10 cellular contexts compared by ENCODE assay signal in the genomic region with DNA sequence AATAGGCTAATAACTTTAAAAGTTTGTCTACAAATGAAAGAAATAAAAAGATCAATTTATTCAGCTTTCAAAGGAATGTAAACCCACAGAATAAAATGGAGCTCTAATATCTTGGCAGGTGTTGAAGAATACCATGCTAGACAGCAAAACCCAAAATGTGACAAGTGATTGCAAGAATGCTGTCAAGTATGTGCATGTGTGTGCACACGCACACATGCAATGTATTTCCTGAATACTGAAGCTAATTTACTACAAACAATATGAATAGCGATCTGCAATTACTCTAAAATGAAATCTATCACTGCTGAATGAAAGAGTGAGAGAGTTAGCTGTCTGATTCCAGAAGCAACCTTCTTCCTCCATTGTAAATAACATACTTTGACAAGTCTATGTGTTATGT.
"Had no signal": no experiment of that assay in that cellular context is flagged by ENCODE, and none has a peak within 500 bp of the region (broad histone marks: within the 10 kb centered on the region; RNA-seq: fewer than 3 reads in every experiment).

No MANE protein-coding gene starts in this region.

- H3K4me3 ChIP-seq: GM23248, K562 had no signal

- H3K27ac ChIP-seq: GM23248, HL-60 had no signal

- DNase-seq: GM23248, GOT3, H9, HCEC 1CT, IMR-90, KG1 had no signal

- H3K9ac ChIP-seq: GM23248 had no signal

- ATAC-seq: K562 had no signal

- H2AFZ ChIP-seq: GM23248 had no signal

- FAIRE-seq: H54, HTR-8/SVneo, K562 had no signal
